ENCODE assay signal across 12 cellular contexts in genomic region chr11:110130642-110131238, GRCh38. TPM values are rescaled to one million over a fixed set of nuclear protein-coding genes. Genes with fewer than 3 reads are reported as not detected.
DNase-seq lines count a peak whose midpoint lies in the region; ATAC-seq and TF ChIP-seq lines count a peak whose summit lies in the region.
"Had no signal": no experiment of that assay in that cellular context is flagged by ENCODE, and none has a peak within 500 bp of the region (broad histone marks: within the 10 kb centered on the region; RNA-seq: fewer than 3 reads in every experiment).

No MANE protein-coding gene starts in this region.

- POLR2A ChIA-PET in T-cell (lab: Charles Lee), result interaction anchor here in 1 of 2 donors (0.6 kb wide), 1 partner anchor 30 kb away, joined by 3 read pairs; no protein-coding TSS in a partner anchor

- H3K9me3 Mint-ChIP-seq in nephron (no peaks in the 10 kb centered on the region), T-cell (no peaks in the 10 kb centered on the region)
- no peaks in the 10 kb centered on the region for H3K9me3 Mint-ChIP-seq in T-helper 2 cell treated with Interferon-gamma antibody and Interleukin-4, amounts not matched to agents 5 μg/mL and 100 μg/mL, for 36 hours
- H3K9me3 Mint-ChIP-seq: stimulated activated naive CD8-positive, alpha-beta T cell treated with anti-CD3 and anti-CD28 coated beads, Interleukin-15, Interleukin-2, amounts not matched to agents 100 ng/mL and 50 ng/mL, for 24 hours had no signal

- H3K4me3 ChIP-seq in HAP-1 (no peak overlapping the region), choroid plexus epithelial cell (ENCODE audit: low read depth, low read length) (no peak overlapping the region)

- H3K27me3 Mint-ChIP-seq in nephron (ENCODE audit: low read depth) (peaks cover 3% of the 10 kb centered on the region), T-cell (peaks cover 5 to 11% of the 10 kb centered on the region in 2 donors)
- peaks cover 10% of the 10 kb centered on the region for H3K27me3 Mint-ChIP-seq in T-helper 2 cell treated with Interferon-gamma antibody and Interleukin-4, amounts not matched to agents 5 μg/mL and 100 μg/mL, for 36 hours (ENCODE audit: low read depth)

- ATAC-seq in T-cell (replicated peaks in 1 of 4) (no peak), HG03342 (IDR thresholded peaks at IDR 0.05; ENCODE audit: unreplicated experiment) (no peak)

- in situ Hi-C loops in HAP-1 (cut with MboI; ENCODE audit: low sequenced_read_pairs), result no loop called here

- no peaks in the 10 kb centered on the region for H3K9me3 ChIP-seq in HAP-1

- H3K27ac Mint-ChIP-seq in nephron (peak overlapping the region; percentile 22 to 86 (median 68)), T-cell (no peak overlapping the region)
- H3K27ac Mint-ChIP-seq in T-helper 2 cell treated with Interferon-gamma antibody and Interleukin-4, amounts not matched to agents 5 μg/mL and 100 μg/mL, for 36 hours, result no peak overlapping the region
- H3K27ac Mint-ChIP-seq: activated naive CD8-positive, alpha-beta T cell; stimulated activated naive CD8-positive, alpha-beta T cell treated with anti-CD3 and anti-CD28 coated beads, Interleukin-15, Interleukin-2, amounts not matched to agents 100 ng/mL and 50 ng/mL, for 24 hours had no signal

- H3K4me3 Mint-ChIP-seq in nephron, result peak overlapping the region in 2 of 3 experiments; percentile 0 to 44
- H3K4me3 Mint-ChIP-seq in T-cell, result no peak overlapping the region
- no peak overlapping the region for H3K4me3 Mint-ChIP-seq in T-helper 2 cell treated with Interferon-gamma antibody and Interleukin-4, amounts not matched to agents 5 μg/mL and 100 μg/mL, for 36 hours
- H3K4me3 Mint-ChIP-seq: activated naive CD8-positive, alpha-beta T cell; stimulated activated naive CD8-positive, alpha-beta T cell treated with anti-CD3 and anti-CD28 coated beads, Interleukin-15, Interleukin-2, amounts not matched to agents 100 ng/mL and 50 ng/mL, for 24 hours had no signal

- H3K27me3 ChIP-seq in HAP-1 (ENCODE audit: low read depth), result no peaks in the 10 kb centered on the region

- TF ChIP-seq CTCF in choroid plexus epithelial cell (conservative IDR thresholded peaks at IDR 0.05; ENCODE audit: low read depth, low read length) (no peak), nephron (IDR thresholded peaks at IDR 0.05; ENCODE audit: unreplicated experiment in 3 of 3) (no peak)

- H3K4me1 Mint-ChIP-seq in nephron (peaks cover 46% of the 10 kb centered on the region), T-cell (no peaks in the 10 kb centered on the region)
- no peaks in the 10 kb centered on the region for H3K4me1 Mint-ChIP-seq in T-helper 2 cell treated with Interferon-gamma antibody and Interleukin-4, amounts not matched to agents 5 μg/mL and 100 μg/mL, for 36 hours (ENCODE audit: low read depth)

- H3K36me3 ChIP-seq in HAP-1 (replicated peaks), result no peaks in the 10 kb centered on the region

- CTCF ChIA-PET in T-cell (lab: Charles Lee), result no interaction called here

- peaks cover 56% of the 10 kb centered on the region for H3K4me1 ChIP-seq in HAP-1

- DNase-seq in HAP-1 (ENCODE audit: low spot score in 2 of 2) (peak; percentile 77 to 79), NCI-H2227 (lab: John Stamatoyannopoulos, UW; ENCODE audit: unreplicated experiment) (peak; percentile 85), choroid plexus epithelial cell (ENCODE audit: low read depth) (peak; percentile 40), AG08395 (ENCODE audit: low spot score) (no peak), T-cell (no peak)
- no peak for DNase-seq in T-helper 2 cell treated with Interferon-gamma antibody and Interleukin-4, amounts not matched to agents 5 μg/mL and 100 μg/mL, for 36 hours (ENCODE audit: low spot score)
- DNase-seq: foreskin melanocyte, MV-4-11 had no signal

- H3K36me3 Mint-ChIP-seq in nephron (ENCODE audit: low read depth) (no peaks in the 10 kb centered on the region), T-cell (no peaks in the 10 kb centered on the region)
- no peaks in the 10 kb centered on the region for H3K36me3 Mint-ChIP-seq in T-helper 2 cell treated with Interferon-gamma antibody and Interleukin-4, amounts not matched to agents 5 μg/mL and 100 μg/mL, for 36 hours (ENCODE audit: low read depth)
- H3K36me3 Mint-ChIP-seq: activated naive CD8-positive, alpha-beta T cell had no signal

RNA-seq across cellular contexts. Expression of gene ZC3H12C, which starts 37.5 kb away (rescaled TPM):
- total RNA-seq in T-cell, result under 1 TPM; 0.10 to 0.23 (median 0.14) TPM

Comparison
In these comparisons a context has a peak if more than half of its experiments do, and no peak if none do; other contexts are left out.
1. DNase-seq: peak in HAP-1 (2 of 2), NCI-H2227 (single experiment) and choroid plexus epithelial cell (single experiment); none in AG08395 (single experiment), T-cell (0 of 34) and T-helper 2 cell treated with Interferon-gamma antibody and Interleukin-4, amounts not matched to agents 5 μg/mL and 100 μg/mL, for 36 hours (single experiment).
2. H3K27ac Mint-ChIP-seq: peak in nephron (3 of 3); none in T-cell (0 of 2) and T-helper 2 cell treated with Interferon-gamma antibody and Interleukin-4, amounts not matched to agents 5 μg/mL and 100 μg/mL, for 36 hours (single experiment).
3. H3K4me3 Mint-ChIP-seq: peak in nephron (2 of 3); none in T-cell (0 of 3) and T-helper 2 cell treated with Interferon-gamma antibody and Interleukin-4, amounts not matched to agents 5 μg/mL and 100 μg/mL, for 36 hours (single experiment).